18 cellular contexts compared by ENCODE assay signal in the genomic region with DNA sequence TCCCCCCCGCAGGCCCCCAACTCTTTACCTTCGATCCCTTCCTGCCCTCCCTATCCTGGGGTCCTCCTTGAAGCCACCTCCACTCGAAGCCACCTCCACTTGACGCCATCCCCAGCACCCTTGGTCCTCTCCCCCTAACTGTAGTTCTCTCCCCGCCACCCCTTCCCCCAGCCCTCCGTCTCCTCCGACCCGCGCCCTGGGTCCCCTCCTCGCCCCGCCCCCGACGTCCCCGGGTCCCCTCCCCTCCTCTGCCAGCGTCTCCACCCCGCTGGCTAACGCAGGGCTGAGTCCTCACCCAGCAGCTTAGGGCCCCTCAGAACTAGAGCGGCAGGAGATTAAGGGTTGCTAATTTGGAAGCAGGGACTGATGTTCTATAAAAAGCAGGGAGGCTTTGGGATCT. TPM values are rescaled to one million over a fixed set of nuclear protein-coding genes. Genes with fewer than 3 reads are reported as not detected.
A peak's percentile ranks its signal among the peaks of the same experiment; 100 is the strongest.
DNase-seq lines count a peak whose midpoint lies in the region; ATAC-seq and TF ChIP-seq lines count a peak whose summit lies in the region.
"Had no signal": no experiment of that assay in that cellular context is flagged by ENCODE, and none has a peak within 500 bp of the region (broad histone marks: within the 10 kb centered on the region; RNA-seq: fewer than 3 reads in every experiment).

No MANE protein-coding gene starts in this region.

- H3K36me3 Mint-ChIP-seq in chondrocyte (ENCODE audit: low read depth): no peaks in the 10 kb centered on the region
- H3K36me3 Mint-ChIP-seq: mesothelial cell of epicardium had no signal

- H3K4me1 Mint-ChIP-seq in stimulated activated naive CD8-positive, alpha-beta T cell treated with anti-CD3 and anti-CD28 coated beads, Interleukin-15, amount 100 ng/mL, for 72 hours: peaks cover 25% of the 10 kb centered on the region
- peaks cover 15% of the 10 kb centered on the region for H3K4me1 Mint-ChIP-seq in chondrocyte (ENCODE audit: low read depth)

- H3K27me3 Mint-ChIP-seq in stimulated activated naive CD8-positive, alpha-beta T cell treated with anti-CD3 and anti-CD28 coated beads, Interleukin-15, amount 100 ng/mL, for 72 hours: peaks cover 54% of the 10 kb centered on the region
- H3K27me3 Mint-ChIP-seq in chondrocyte (ENCODE audit: low read depth): peaks cover 4% of the 10 kb centered on the region

- no peak overlapping the region for H3K27ac Mint-ChIP-seq in stimulated activated naive CD8-positive, alpha-beta T cell treated with anti-CD3 and anti-CD28 coated beads, Interleukin-15, amount 100 ng/mL, for 72 hours
- H3K27ac Mint-ChIP-seq in chondrocyte (ENCODE audit: unreplicated experiment): no peak overlapping the region
- H3K27ac Mint-ChIP-seq: activated CD4-positive, alpha-beta T cell treated with anti-CD3 and anti-CD28 coated beads, Interleukin-2, amount 10 ng/mL, durations not matched to agents 24 days and 14 days; mesothelial cell of epicardium; stimulated activated naive CD8-positive, alpha-beta T cell treated with anti-CD3 and anti-CD28 coated beads, Interleukin-15, Interleukin-2, amounts not matched to agents 100 ng/mL and 50 ng/mL, for 24 hours had no signal

- DNase-seq in stimulated activated naive CD8-positive, alpha-beta T cell treated with anti-CD3 and anti-CD28 coated beads, Interleukin-15, amount 100 ng/mL, for 72 hours: no peak
- DNase-seq in stimulated activated naive CD8-positive, alpha-beta T cell treated with anti-CD3 and anti-CD28 coated beads, Interleukin-15, Interleukin-2, amounts not matched to agents 100 U/mL and 50 U/mL, for 24 hours: no peak
- DNase-seq in chondrocyte (ENCODE audit: low spot score): peak; percentile 49
- DNase-seq in left kidney (ENCODE audit: low read depth, low spot score): peak; percentile 75
- no peak for DNase-seq in NK-92 treated with Interleukin-12 subunit alpha and Interleukin-12 subunit beta, amount 100 ng/mL, for 24 hours (lab: John Stamatoyannopoulos, UW)
- no peak for DNase-seq in cerebellar cortex (ENCODE audit: low spot score)
- no peak for DNase-seq in KG1 (lab: John Stamatoyannopoulos, UW)
- no peak for DNase-seq in OCI-M1 (lab: John Stamatoyannopoulos, UW)
- DNase-seq: activated CD4-positive, alpha-beta T cell treated with anti-CD3 and anti-CD28 coated beads, Interleukin-2, amount 10 ng/mL, durations not matched to agents 24 days and 14 days; activated T-cell treated with anti-CD3 and anti-CD28 coated beads, Interleukin-2, amount 50 U/mL, for 4 hours; cerebellar nuclear complex; foreskin keratinocyte; GF-D8; occipital lobe; SIG-M5; uterus had no signal

- H3K4me3 Mint-ChIP-seq in stimulated activated naive CD8-positive, alpha-beta T cell treated with anti-CD3 and anti-CD28 coated beads, Interleukin-15, amount 100 ng/mL, for 72 hours: peak overlapping the region in 1 of 2 donors; percentile 41
- H3K4me3 Mint-ChIP-seq in chondrocyte (ENCODE audit: unreplicated experiment): no peak overlapping the region
- H3K4me3 Mint-ChIP-seq: activated CD4-positive, alpha-beta T cell treated with anti-CD3 and anti-CD28 coated beads, Interleukin-2, amount 10 ng/mL, durations not matched to agents 24 days and 14 days; activated T-cell treated with anti-CD3 and anti-CD28 coated beads, Interleukin-2, amount 50 U/mL, for 4 hours; mesothelial cell of epicardium; stimulated activated naive CD8-positive, alpha-beta T cell treated with anti-CD3 and anti-CD28 coated beads, Interleukin-15, Interleukin-2, amounts not matched to agents 100 ng/mL and 50 ng/mL, for 24 hours had no signal

- no peaks in the 10 kb centered on the region for H3K9me3 Mint-ChIP-seq in stimulated activated naive CD8-positive, alpha-beta T cell treated with anti-CD3 and anti-CD28 coated beads, Interleukin-15, amount 100 ng/mL, for 72 hours
- H3K9me3 Mint-ChIP-seq in chondrocyte (ENCODE audit: low read depth): peaks cover 3% of the 10 kb centered on the region
- H3K9me3 Mint-ChIP-seq: activated CD4-positive, alpha-beta T cell treated with anti-CD3 and anti-CD28 coated beads, Interleukin-2, amount 10 ng/mL, durations not matched to agents 24 days and 14 days; activated T-cell treated with anti-CD3 and anti-CD28 coated beads, Interleukin-2, amount 50 U/mL, for 4 hours; stimulated activated naive CD8-positive, alpha-beta T cell treated with anti-CD3 and anti-CD28 coated beads, Interleukin-15, Interleukin-2, amounts not matched to agents 100 ng/mL and 50 ng/mL, for 24 hours had no signal

- peak; percentile 59 for ATAC-seq in stimulated activated naive CD8-positive, alpha-beta T cell treated with anti-CD3 and anti-CD28 coated beads, Interleukin-15, amount 100 ng/mL, for 72 hours
- no peak for ATAC-seq in stimulated activated naive CD8-positive, alpha-beta T cell treated with anti-CD3 and anti-CD28 coated beads, Interleukin-15, Interleukin-2, amounts not matched to agents 100 U/mL and 50 U/mL, for 24 hours
- ATAC-seq: foreskin keratinocyte had no signal

- TF ChIP-seq CTCF in chondrocyte (IDR thresholded peaks at IDR 0.05): no peak

RNA-seq across cellular contexts. Expression of a gene that starts 30.7 kb away (rescaled TPM):
- total RNA-seq in chondrocyte: 0.80 to 4.0 TPM (median 3.7 TPM) in 3 replicates

Comparison
In these comparisons a context has a peak if more than half of its experiments do, and no peak if none do; other contexts are left out.
1. DNase-seq: peak in chondrocyte (single experiment) and left kidney (single experiment); none in stimulated activated naive CD8-positive, alpha-beta T cell treated with anti-CD3 and anti-CD28 coated beads, Interleukin-15, amount 100 ng/mL, for 72 hours (0 of 2), stimulated activated naive CD8-positive, alpha-beta T cell treated with anti-CD3 and anti-CD28 coated beads, Interleukin-15, Interleukin-2, amounts not matched to agents 100 U/mL and 50 U/mL, for 24 hours (single experiment), NK-92 treated with Interleukin-12 subunit alpha and Interleukin-12 subunit beta, amount 100 ng/mL, for 24 hours (single experiment), cerebellar cortex (single experiment), KG1 (single experiment) and OCI-M1 (single experiment).